ENCODE assay signal across 12 cellular contexts in the genomic region with DNA sequence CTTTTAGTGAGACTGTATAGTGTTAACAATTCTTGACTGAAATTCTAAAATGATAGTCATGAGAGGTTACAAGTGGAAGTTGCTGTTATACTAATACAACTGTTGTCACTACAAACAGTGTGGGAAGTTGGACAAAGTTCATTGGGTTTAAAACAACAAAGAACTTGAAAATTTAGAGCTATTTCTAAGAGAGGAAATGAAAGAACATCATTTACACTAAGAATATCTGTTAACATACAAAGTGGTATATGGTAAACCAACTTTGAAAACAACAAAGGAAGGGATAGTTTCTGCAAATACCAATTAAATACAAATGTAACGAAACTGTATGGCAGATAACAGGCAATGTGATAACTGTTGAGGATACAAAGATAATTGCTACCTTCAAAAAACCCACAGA. TPM values are rescaled to one million over a fixed set of nuclear protein-coding genes. Genes with fewer than 3 reads are reported as not detected.
DNase-seq lines count a peak whose midpoint lies in the region; ATAC-seq, FAIRE-seq and TF ChIP-seq lines count a peak whose summit lies in the region.
"Had no signal": no experiment of that assay in that cellular context is flagged by ENCODE, and none has a peak within 500 bp of the region (broad histone marks: within the 10 kb centered on the region; RNA-seq: fewer than 3 reads in every experiment).

No MANE protein-coding gene starts in this region.

- TF ChIP-seq POLR2A in GM12892 (IDR thresholded peaks at IDR 0.05; ENCODE audit: low read depth, low read length), result no peak

- H3K4me3 Mint-ChIP-seq in activated B cell treated with CpG ODN at 0.5 μM for 24 hours, result peak overlapping the region; percentile 60
- H3K4me3 Mint-ChIP-seq: neural progenitor cell had no signal

- peaks cover 43% of the 10 kb centered on the region for H3K36me3 Mint-ChIP-seq in activated B cell treated with CpG ODN at 0.5 μM for 24 hours (ENCODE audit: low read depth)
- H3K36me3 Mint-ChIP-seq: neural progenitor cell had no signal

- TF ChIP-seq CTCF in activated B cell treated with CpG ODN at 0.5 μM for 24 hours (IDR thresholded peaks at IDR 0.05), result no peak

- ATAC-seq in GM19467 (IDR thresholded peaks at IDR 0.05; ENCODE audit: unreplicated experiment) (peak; percentile 45), HG02943 (IDR thresholded peaks at IDR 0.05; ENCODE audit: low read depth, unreplicated experiment) (peak; percentile 62), activated B cell treated with CpG ODN at 0.5 μM for 24 hours (ENCODE audit: low read depth) (no peak)

- intact Hi-C loops in activated B cell treated with CpG ODN at 0.5 μM for 24 hours (cut with micrococcal nuclease), result loop anchor here (1.0 kb wide), 1 partner anchor 8 kb away; no protein-coding TSS in a partner anchor

- H3K27ac Mint-ChIP-seq in activated B cell treated with CpG ODN at 0.5 μM for 24 hours, result peak overlapping the region; percentile 70
- H3K27ac Mint-ChIP-seq: neural progenitor cell had no signal

- no peaks in the 10 kb centered on the region for H3K27me3 Mint-ChIP-seq in activated B cell treated with CpG ODN at 0.5 μM for 24 hours

- POLR2A ChIA-PET in activated B cell treated with CpG ODN at 0.5 μM for 24 hours (lab: Charles Lee), result interaction anchor here (1.6 to 1.7 kb wide), 2 partner anchors 12 to 13 kb away, joined by 5 to 11 read pairs; a partner anchor contains a TSS

- DNase-seq in GM12892 (ENCODE audit: insufficient read length), result no peak
- DNase-seq in activated B cell treated with CpG ODN at 0.5 μM for 24 hours, result no peak
- DNase-seq in AG20443 (ENCODE audit: low spot score), result no peak
- DNase-seq in NCI-H2227 treated with DMSO at 0.1 percent for 48 hours (lab: John Stamatoyannopoulos, UW), result no peak
- DNase-seq in AG08396 (ENCODE audit: low spot score), result no peak
- no peak for DNase-seq in NCI-H524 (lab: John Stamatoyannopoulos, UW)
- DNase-seq: NCI-H1694, PC-9, T-helper 9 cell had no signal

- CTCF ChIA-PET in activated B cell treated with CpG ODN at 0.5 μM for 24 hours (lab: Charles Lee), result no interaction called here

- peak; percentile 58 for FAIRE-seq in GM12892 (lab: Jason Lieb, UNC)

- peaks cover 2% of the 10 kb centered on the region for H3K9me3 Mint-ChIP-seq in activated B cell treated with CpG ODN at 0.5 μM for 24 hours
- H3K9me3 Mint-ChIP-seq: neural progenitor cell had no signal

- H3K4me1 Mint-ChIP-seq in activated B cell treated with CpG ODN at 0.5 μM for 24 hours, result peaks cover 90% of the 10 kb centered on the region
- H3K4me1 Mint-ChIP-seq: neural progenitor cell had no signal

RNA-seq across cellular contexts. Expression of a gene that starts 11.6 kb away (rescaled TPM):
- polyA plus RNA-seq in GM12892 (2012; ENCODE audit: missing spikeins), result 62.5 TPM
- 130 and 137 TPM in 2 replicates for total RNA-seq in activated B cell treated with CpG ODN at 0.5 μM for 24 hours
